9 cellular contexts compared by ENCODE assay signal in genomic region chr17:82217530-82218204, GRCh38. TPM values are rescaled to one million over a fixed set of nuclear protein-coding genes. Genes with fewer than 3 reads are reported as not detected.
DNase-seq lines count a peak whose midpoint lies in the region; TF ChIP-seq lines count a peak whose summit lies in the region.
"Had no signal": no experiment of that assay in that cellular context is flagged by ENCODE, and none has a peak within 500 bp of the region (broad histone marks: within the 10 kb centered on the region; RNA-seq: fewer than 3 reads in every experiment).

No MANE protein-coding gene starts in this region.

- H3K27me3 ChIP-seq in mucosa of rectum (ENCODE audit: control insufficient read depth in 2 of 2, insufficient read depth in 2 of 2, low read length in 2 of 2) (no peaks in the 10 kb centered on the region), ovary (no peaks in the 10 kb centered on the region)

- TF ChIP-seq CTCF in AG09319 (IDR thresholded peaks at IDR 0.05; ENCODE audit: low read depth, low read length) (no peak), ovary (IDR thresholded peaks at IDR 0.05) (no peak)

- TF ChIP-seq POLR2A in ovary (IDR thresholded peaks at IDR 0.05), result no peak

- H3K4me3 ChIP-seq in mucosa of rectum (ENCODE audit: low read length in 2 of 2) (no peak overlapping the region), ovary (no peak overlapping the region)

- no peaks in the 10 kb centered on the region for H3K36me3 Mint-ChIP-seq in activated T-helper 2 cell treated with anti-CD3 and anti-CD28 coated beads, Interferon-gamma antibody, Interleukin-2, Interleukin-4, amounts not matched to agents 10 μg/mL and 5 μg/mL and 100 μg/mL, durations not matched to agents 14 hours and 24 hours and 36 hours (ENCODE audit: low read depth)
- H3K36me3 Mint-ChIP-seq: memory B cell had no signal

- H3K36me3 ChIP-seq in mucosa of rectum (ENCODE audit: control insufficient read depth in 2 of 2, insufficient read depth in 2 of 2, low read length in 2 of 2) (no peaks in the 10 kb centered on the region), ovary (no peaks in the 10 kb centered on the region)

- DNase-seq in AG09319 (ENCODE audit: extremely low read depth, low read depth) (peak; percentile 77), NCI-H226 (peak; percentile 93), NCI-H748 (lab: John Stamatoyannopoulos, UW; ENCODE audit: unreplicated experiment) (no peak), NCI-H146 treated with DMSO at 0.1 percent for 48 hours (lab: John Stamatoyannopoulos, UW; ENCODE audit: unreplicated experiment) (no peak), ovary (no peak)
- no peak for DNase-seq in activated T-helper 2 cell treated with anti-CD3 and anti-CD28 coated beads, Interferon-gamma antibody, Interleukin-2, Interleukin-4, amounts not matched to agents 10 μg/mL and 5 μg/mL and 100 μg/mL, durations not matched to agents 14 hours and 24 hours and 36 hours (ENCODE audit: low spot score)

- no peaks in the 10 kb centered on the region for H3K27me3 Mint-ChIP-seq in activated T-helper 2 cell treated with anti-CD3 and anti-CD28 coated beads, Interferon-gamma antibody, Interleukin-2, Interleukin-4, amounts not matched to agents 10 μg/mL and 5 μg/mL and 100 μg/mL, durations not matched to agents 14 hours and 24 hours and 36 hours (ENCODE audit: low read depth)
- H3K27me3 Mint-ChIP-seq: memory B cell had no signal

- H3K4me3 Mint-ChIP-seq in activated T-helper 2 cell treated with anti-CD3 and anti-CD28 coated beads, Interferon-gamma antibody, Interleukin-2, Interleukin-4, amounts not matched to agents 10 μg/mL and 5 μg/mL and 100 μg/mL, durations not matched to agents 14 hours and 24 hours and 36 hours (ENCODE audit: low read depth), result no peak overlapping the region
- H3K4me3 Mint-ChIP-seq: memory B cell had no signal

- H3K4me1 Mint-ChIP-seq in activated T-helper 2 cell treated with anti-CD3 and anti-CD28 coated beads, Interferon-gamma antibody, Interleukin-2, Interleukin-4, amounts not matched to agents 10 μg/mL and 5 μg/mL and 100 μg/mL, durations not matched to agents 14 hours and 24 hours and 36 hours (ENCODE audit: low read depth), result peaks cover 19% of the 10 kb centered on the region

- no peaks in the 10 kb centered on the region for H3K9me3 ChIP-seq in mucosa of rectum (ENCODE audit: control insufficient read depth in 2 of 2, low read length in 2 of 2)
- H3K9me3 ChIP-seq in ovary, result no peaks in the 10 kb centered on the region

- no peak overlapping the region for H3K27ac Mint-ChIP-seq in activated T-helper 2 cell treated with anti-CD3 and anti-CD28 coated beads, Interferon-gamma antibody, Interleukin-2, Interleukin-4, amounts not matched to agents 10 μg/mL and 5 μg/mL and 100 μg/mL, durations not matched to agents 14 hours and 24 hours and 36 hours

- H3K9me3 Mint-ChIP-seq in activated T-helper 2 cell treated with anti-CD3 and anti-CD28 coated beads, Interferon-gamma antibody, Interleukin-2, Interleukin-4, amounts not matched to agents 10 μg/mL and 5 μg/mL and 100 μg/mL, durations not matched to agents 14 hours and 24 hours and 36 hours, result no peaks in the 10 kb centered on the region
- H3K9me3 Mint-ChIP-seq: memory B cell had no signal

- WGBS in ovary, 3 donors, result 53 to 70% (median 68%) methylated on average over 17 to 21 of the region's 21 CpGs

- no peak for TF ChIP-seq EP300 in ovary (IDR thresholded peaks at IDR 0.05)

- H3K27ac ChIP-seq in cingulate gyrus (ENCODE audit: low read depth, low read length), result peak overlapping the region; percentile 29
- H3K27ac ChIP-seq in mucosa of rectum (ENCODE audit: low read depth in 2 of 2, low read length in 2 of 2), result peak overlapping the region; percentile 83 to 91
- no peak overlapping the region for H3K27ac ChIP-seq in ovary

- intact Hi-C loops in activated T-helper 2 cell treated with anti-CD3 and anti-CD28 coated beads, Interferon-gamma antibody, Interleukin-2, Interleukin-4, amounts not matched to agents 10 μg/mL and 5 μg/mL and 100 μg/mL, durations not matched to agents 14 hours and 24 hours and 36 hours (cut with micrococcal nuclease), result loop anchor here (2.0 kb wide), 1 partner anchor 17 kb away; no protein-coding TSS in a partner anchor
- intact Hi-C loops in ovary (cut with DNase I), result no loop called here

- H3K9ac ChIP-seq in mucosa of rectum (ENCODE audit: low read depth in 1 of 2, low read length in 2 of 2), result peak overlapping the region in 1 of 2 donors; percentile 51

- H3K4me1 ChIP-seq in mucosa of rectum (ENCODE audit: control insufficient read depth in 2 of 2, insufficient read depth in 2 of 2, low read length in 2 of 2) (peaks cover 28 to 33% of the 10 kb centered on the region in 2 donors), ovary (ENCODE audit: insufficient read depth) (peaks cover 2% of the 10 kb centered on the region)

RNA-seq across cellular contexts. Expression of gene CCDC57, which starts 5.0 kb away (rescaled TPM):
- total RNA-seq in activated T-helper 2 cell treated with anti-CD3 and anti-CD28 coated beads, Interferon-gamma antibody, Interleukin-2, Interleukin-4, amounts not matched to agents 10 μg/mL and 5 μg/mL and 100 μg/mL, durations not matched to agents 14 hours and 24 hours and 36 hours, result 51.7 and 53.1 TPM in 2 replicates
- total RNA-seq in ovary, result 10 to 100 TPM; 22.9 to 65.0 (median 41.9) TPM
- polyA plus RNA-seq in ovary, result 10 to 100 TPM in 1 of 2 donors, 1 to 10 TPM in 1; 7.7 to 22.2 TPM

RNA-seq across cellular contexts. Expression of gene SLC16A3, which starts 11.2 kb away (rescaled TPM):
- total RNA-seq in activated T-helper 2 cell treated with anti-CD3 and anti-CD28 coated beads, Interferon-gamma antibody, Interleukin-2, Interleukin-4, amounts not matched to agents 10 μg/mL and 5 μg/mL and 100 μg/mL, durations not matched to agents 14 hours and 24 hours and 36 hours, result 187 and 200 TPM in 2 replicates
- total RNA-seq in ovary, result 10 to 100 TPM; 10.5 to 23.2 (median 18.0) TPM
- 1 to 10 TPM; 3.5 to 5.0 TPM for polyA plus RNA-seq in ovary

RNA-seq across cellular contexts. Expression of gene CSNK1D, which starts 55.8 kb away (rescaled TPM):
- total RNA-seq in activated T-helper 2 cell treated with anti-CD3 and anti-CD28 coated beads, Interferon-gamma antibody, Interleukin-2, Interleukin-4, amounts not matched to agents 10 μg/mL and 5 μg/mL and 100 μg/mL, durations not matched to agents 14 hours and 24 hours and 36 hours, result 139 and 151 TPM in 2 replicates
- 100 to 1,000 TPM in 5 of 7 donors, 10 to 100 TPM in 2; 46.0 to 160 (median 121) TPM for total RNA-seq in ovary
- 100 to 1,000 TPM in 1 of 2 donors, 10 to 100 TPM in 1; 81.2 to 134 TPM for polyA plus RNA-seq in ovary

Comparison
In these comparisons a context has a peak if more than half of its experiments do, and no peak if none do; other contexts are left out.
1. DNase-seq: peak in AG09319 (single experiment) and NCI-H226 (single experiment); none in NCI-H748 (single experiment), activated T-helper 2 cell treated with anti-CD3 and anti-CD28 coated beads, Interferon-gamma antibody, Interleukin-2, Interleukin-4, amounts not matched to agents 10 μg/mL and 5 μg/mL and 100 μg/mL, durations not matched to agents 14 hours and 24 hours and 36 hours (single experiment), NCI-H146 treated with DMSO at 0.1 percent for 48 hours (single experiment) and ovary (0 of 5).
2. H3K27ac ChIP-seq: peak in cingulate gyrus (single experiment) and mucosa of rectum (2 of 2); none in ovary (0 of 2).